ENCODE assay signal across 9 cellular contexts in the genomic region with DNA sequence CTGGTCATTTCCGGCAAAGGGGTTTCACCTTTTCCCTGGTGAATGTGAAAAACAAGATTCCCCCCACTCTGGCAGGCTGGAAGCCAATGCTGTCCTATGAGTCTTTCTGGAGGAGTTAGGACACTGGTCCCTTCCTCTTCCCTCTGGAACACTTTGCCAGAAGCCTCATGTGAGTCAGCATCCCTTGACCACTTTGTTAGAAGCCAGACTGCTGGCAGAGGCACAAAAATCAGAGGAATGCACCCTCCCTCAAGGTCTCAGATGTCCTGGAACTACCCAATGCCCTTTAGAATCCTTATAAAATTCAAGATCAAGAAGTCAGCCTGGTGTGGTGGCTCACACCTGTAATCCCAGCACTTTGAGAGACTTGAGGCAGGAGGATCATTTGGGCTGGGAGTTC. TPM values are rescaled to one million over a fixed set of nuclear protein-coding genes. Genes with fewer than 3 reads are reported as not detected.
DNase-seq lines count a peak whose midpoint lies in the region; ATAC-seq and TF ChIP-seq lines count a peak whose summit lies in the region.
"Had no signal": no experiment of that assay in that cellular context is flagged by ENCODE, and none has a peak within 500 bp of the region (broad histone marks: within the 10 kb centered on the region; RNA-seq: fewer than 3 reads in every experiment).

No MANE protein-coding gene starts in this region.

- H3K27ac ChIP-seq in brain microvascular endothelial cell (peak overlapping the region; percentile 67), stomach smooth muscle (ENCODE audit: low read length) (peak overlapping the region; percentile 31)

- DNase-seq in HCEC 1CT, result peak; percentile 96
- peak; percentile 96 for DNase-seq in brain microvascular endothelial cell
- peak; percentile 95 for DNase-seq in islet precursor cell
- DNase-seq in NCI-H1092 treated with DMSO at 0.1 percent for 48 hours (lab: John Stamatoyannopoulos, UW), result no peak
- no peak for DNase-seq in activated CD8-positive, alpha-beta T cell treated with anti-CD3 and anti-CD28 coated beads, Interleukin-2, amount 10 ng/mL, durations not matched to agents 7 days and 5 days
- no peak for DNase-seq in activated gamma-delta T cell treated with Interleukin-2 at 50 U/mL for 16 hours
- no peak for DNase-seq in NCI-H774 (lab: John Stamatoyannopoulos, UW)

- no peaks in the 10 kb centered on the region for H3K4me1 Mint-ChIP-seq in activated CD8-positive, alpha-beta T cell treated with anti-CD3 and anti-CD28 coated beads, Interleukin-2, amount 10 ng/mL, durations not matched to agents 7 days and 5 days (ENCODE audit: low read depth)

- H3K4me3 Mint-ChIP-seq in activated CD8-positive, alpha-beta T cell treated with anti-CD3 and anti-CD28 coated beads, Interleukin-2, amount 10 ng/mL, durations not matched to agents 7 days and 5 days, result no peak overlapping the region
- H3K4me3 Mint-ChIP-seq: T-helper 1 cell treated with Interleukin-12 subunit alpha and Interleukin-12 subunit beta and Interleukin-4 antibody, amounts not matched to agents 30 μg/mL and 1 μg/mL, for 36 hours had no signal

- peaks cover 26% of the 10 kb centered on the region for H3K4me1 ChIP-seq in stomach smooth muscle (ENCODE audit: control insufficient read depth, insufficient read depth, low read length)

- no peak for ATAC-seq in activated CD8-positive, alpha-beta T cell treated with anti-CD3 and anti-CD28 coated beads, Interleukin-2, amount 10 ng/mL, durations not matched to agents 7 days and 5 days

- H3K9me3 ChIP-seq in stomach smooth muscle (ENCODE audit: control insufficient read depth in 2 of 2, low read length in 2 of 2), result no peaks in the 10 kb centered on the region

- H3K9me3 Mint-ChIP-seq in activated CD8-positive, alpha-beta T cell treated with anti-CD3 and anti-CD28 coated beads, Interleukin-2, amount 10 ng/mL, durations not matched to agents 7 days and 5 days (ENCODE audit: insufficient read depth), result no peaks in the 10 kb centered on the region
- H3K9me3 Mint-ChIP-seq: T-helper 1 cell treated with Interleukin-12 subunit alpha and Interleukin-12 subunit beta and Interleukin-4 antibody, amounts not matched to agents 30 μg/mL and 1 μg/mL, for 36 hours had no signal

- H3K4me3 ChIP-seq in brain microvascular endothelial cell (ENCODE audit: low read depth, low read length) (no peak overlapping the region), stomach smooth muscle (ENCODE audit: low read length in 2 of 2) (no peak overlapping the region)

- POLR2A ChIA-PET in activated CD8-positive, alpha-beta T cell treated with anti-CD3 and anti-CD28 coated beads, Interleukin-2, amount 10 ng/mL, durations not matched to agents 7 days and 5 days (lab: Charles Lee), result no interaction called here

- H3K36me3 Mint-ChIP-seq in activated CD8-positive, alpha-beta T cell treated with anti-CD3 and anti-CD28 coated beads, Interleukin-2, amount 10 ng/mL, durations not matched to agents 7 days and 5 days (ENCODE audit: low read depth), result no peaks in the 10 kb centered on the region

- in situ Hi-C loops in brain microvascular endothelial cell (cut with HindIII; ENCODE audit: low pct_ligation_motif_present, low sequenced_read_pairs), result no loop called here

- CTCF ChIA-PET in activated CD8-positive, alpha-beta T cell treated with anti-CD3 and anti-CD28 coated beads, Interleukin-2, amount 10 ng/mL, durations not matched to agents 7 days and 5 days (lab: Charles Lee), result no interaction called here

- no peak overlapping the region for H3K27ac Mint-ChIP-seq in activated CD8-positive, alpha-beta T cell treated with anti-CD3 and anti-CD28 coated beads, Interleukin-2, amount 10 ng/mL, durations not matched to agents 7 days and 5 days
- H3K27ac Mint-ChIP-seq: T-helper 1 cell treated with Interleukin-12 subunit alpha and Interleukin-12 subunit beta and Interleukin-4 antibody, amounts not matched to agents 30 μg/mL and 1 μg/mL, for 36 hours had no signal

- TF ChIP-seq CTCF in brain microvascular endothelial cell (IDR thresholded peaks at IDR 0.05; ENCODE audit: low read depth, low read length, missing control alignments), result no peak

- H3K27me3 ChIP-seq in brain microvascular endothelial cell (replicated peaks) (no peaks in the 10 kb centered on the region), stomach smooth muscle (ENCODE audit: control insufficient read depth in 1 of 2, insufficient read depth in 2 of 2, low read length in 2 of 2) (no peaks in the 10 kb centered on the region)

- H3K36me3 ChIP-seq in brain microvascular endothelial cell (replicated peaks), result peaks cover 13% of the 10 kb centered on the region
- peaks cover 0 to 7% of the 10 kb centered on the region in 2 donors for H3K36me3 ChIP-seq in stomach smooth muscle (ENCODE audit: control insufficient read depth in 2 of 2, insufficient read depth in 2 of 2, low read length in 2 of 2)

- no peak overlapping the region for H3K9ac ChIP-seq in stomach smooth muscle (ENCODE audit: low read length in 2 of 2)

- H3K27me3 Mint-ChIP-seq in activated CD8-positive, alpha-beta T cell treated with anti-CD3 and anti-CD28 coated beads, Interleukin-2, amount 10 ng/mL, durations not matched to agents 7 days and 5 days (ENCODE audit: low read depth), result peaks cover 12% of the 10 kb centered on the region

RNA-seq across cellular contexts. Expression of a gene that starts 26.6 kb away (rescaled TPM):
- total RNA-seq in activated CD8-positive, alpha-beta T cell treated with anti-CD3 and anti-CD28 coated beads, Interleukin-2, amount 10 ng/mL, durations not matched to agents 7 days and 5 days, result not detected

Comparison
In these comparisons a context has a peak if more than half of its experiments do, and no peak if none do; other contexts are left out.
1. DNase-seq: peak in HCEC 1CT (single experiment), brain microvascular endothelial cell (single experiment) and islet precursor cell (single experiment); none in NCI-H1092 treated with DMSO at 0.1 percent for 48 hours (single experiment), activated CD8-positive, alpha-beta T cell treated with anti-CD3 and anti-CD28 coated beads, Interleukin-2, amount 10 ng/mL, durations not matched to agents 7 days and 5 days (single experiment), activated gamma-delta T cell treated with Interleukin-2 at 50 U/mL for 16 hours (single experiment) and NCI-H774 (single experiment).